ENCODE assay signal across 1 cellular context in genomic region chr10:47306429-47307210, GRCh38.
TF ChIP-seq lines count a peak whose summit lies in the region.

No MANE protein-coding gene starts in this region.

TF ChIP-seq in K562, 482 proteins besides CTCF, POLR2A, EP300 and RAD21 (continued from another document and continues in another):
- TF ChIP-seq PKNOX1 (IDR thresholded peaks at IDR 0.05) = peak; percentile 98
- TF ChIP-seq ZNF586 (CRISPR knock-in tag; conservative IDR thresholded peaks at IDR 0.05) = no peak
- no peak for TF ChIP-seq ESRRA (IDR thresholded peaks at IDR 0.05; ENCODE audit: borderline replicate concordance, low read depth)
- peak; percentile 46; the same call in 1 of the 2 replicates for TF ChIP-seq MYNN (IDR thresholded peaks at IDR 0.05)
- no peak for TF ChIP-seq MYNN (CRISPR knock-in tag; IDR thresholded peaks at IDR 0.05)
- TF ChIP-seq DNMT1 (IDR thresholded peaks at IDR 0.05) = no peak
- TF ChIP-seq ZFP1 (CRISPR knock-in tag; IDR thresholded peaks at IDR 0.05) = no peak
- TF ChIP-seq CEBPZ (IDR thresholded peaks at IDR 0.05; ENCODE audit: borderline replicate concordance, low read depth, low read length) = no peak
- no peak for TF ChIP-seq THAP7 (CRISPR knock-in tag; IDR thresholded peaks at IDR 0.05)
- TF ChIP-seq TAL1 (IDR thresholded peaks at IDR 0.05) = peak; percentile 81
- TF ChIP-seq SMC3 (conservative IDR thresholded peaks at IDR 0.05; ENCODE audit: insufficient read depth, low read depth, low read length) = no peak
- no peak for TF ChIP-seq HNRNPK (IDR thresholded peaks at IDR 0.05; ENCODE audit: low read depth, low read length, poor library complexity, severe bottlenecking)
- no peak for TF ChIP-seq ZFP30 (CRISPR knock-in tag; IDR thresholded peaks at IDR 0.05; ENCODE audit: borderline replicate concordance)
- no peak for TF ChIP-seq FOXK1 (CRISPR knock-in tag; IDR thresholded peaks at IDR 0.05; ENCODE audit: borderline replicate concordance)
- no peak for TF ChIP-seq ILK (tag; IDR thresholded peaks at IDR 0.05; ENCODE audit: borderline replicate concordance, low read depth)
- no peak for TF ChIP-seq EWSR1 (IDR thresholded peaks at IDR 0.05; ENCODE audit: borderline replicate concordance, low read depth, partially characterized antibody)
- TF ChIP-seq PREB (CRISPR knock-in tag; IDR thresholded peaks at IDR 0.05) = no peak
- TF ChIP-seq KHSRP (IDR thresholded peaks at IDR 0.05) = no peak
- no peak for TF ChIP-seq HNRNPLL (IDR thresholded peaks at IDR 0.05; ENCODE audit: low read depth, low read length, poor library complexity, severe bottlenecking)
- TF ChIP-seq CREB5 (CRISPR knock-in tag; IDR thresholded peaks at IDR 0.05) = no peak
- TF ChIP-seq KDM4B (IDR thresholded peaks at IDR 0.05; ENCODE audit: borderline replicate concordance in 2 of 2, low read depth in 1 of 2) = no peak
- TF ChIP-seq ZNF280B (CRISPR knock-in tag; IDR thresholded peaks at IDR 0.05) = no peak
- no peak for TF ChIP-seq RBM34 (IDR thresholded peaks at IDR 0.05; ENCODE audit: borderline replicate concordance, insufficient read depth, low read length)
- TF ChIP-seq ATF7 (IDR thresholded peaks at IDR 0.05) = 0 out of 2 replicates have a peak, but pooled peaks have one; percentile 41
- TF ChIP-seq HIVEP1 (CRISPR knock-in tag; IDR thresholded peaks at IDR 0.05) = no peak
- no peak for TF ChIP-seq BRD4 (IDR thresholded peaks at IDR 0.05)
- no peak for TF ChIP-seq CBFB (CRISPR knock-in tag; IDR thresholded peaks at IDR 0.05)
- TF ChIP-seq ZNF134 (CRISPR knock-in tag; conservative IDR thresholded peaks at IDR 0.05) = no peak
- TF ChIP-seq ETS2 (tag; IDR thresholded peaks at IDR 0.05; ENCODE audit: borderline replicate concordance, poor library complexity, severe bottlenecking) = no peak
- TF ChIP-seq ESRRB (CRISPR knock-in tag; IDR thresholded peaks at IDR 0.05; ENCODE audit: borderline replicate concordance) = no peak
- no peak for TF ChIP-seq MAFF (IDR thresholded peaks at IDR 0.05; ENCODE audit: low read length)
- TF ChIP-seq ZNF583 (CRISPR knock-in tag; IDR thresholded peaks at IDR 0.05) = no peak
- TF ChIP-seq ZNF197 (CRISPR knock-in tag; IDR thresholded peaks at IDR 0.05; ENCODE audit: low read depth) = no peak
- no peak for TF ChIP-seq STAT6 (CRISPR knock-in tag; IDR thresholded peaks at IDR 0.05)
- TF ChIP-seq E2F1 (CRISPR knock-in tag; IDR thresholded peaks at IDR 0.05) = no peak
- TF ChIP-seq NKRF (IDR thresholded peaks at IDR 0.05; ENCODE audit: borderline replicate concordance) = no peak
- no peak for TF ChIP-seq RFX1 (IDR thresholded peaks at IDR 0.05)
- no peak for TF ChIP-seq SPI1 (IDR thresholded peaks at IDR 0.05; ENCODE audit: borderline replicate concordance, low read depth, low read length)
- no peak for TF ChIP-seq ZNF444 (CRISPR knock-in tag; IDR thresholded peaks at IDR 0.05)
- peak; percentile 89 for TF ChIP-seq PRDM10 (IDR thresholded peaks at IDR 0.05; ENCODE audit: partially characterized antibody)
- TF ChIP-seq ZBTB9 (CRISPR knock-in tag; IDR thresholded peaks at IDR 0.05) = no peak
- TF ChIP-seq BACH1 (tag; IDR thresholded peaks at IDR 0.05) = no peak
- TF ChIP-seq FOXJ2 (tag; IDR thresholded peaks at IDR 0.05) = no peak
- TF ChIP-seq IFI16 (CRISPR knock-in tag; IDR thresholded peaks at IDR 0.05) = no peak
